1 cellular context compared by ENCODE assay signal in genomic region chr19:18021121-18021755, GRCh38.
TF ChIP-seq lines count a peak whose summit lies in the region.

No MANE protein-coding gene starts in this region.

TF ChIP-seq in SK-N-SH, 30 proteins besides CTCF, POLR2A, EP300 and RAD21 (continued from another document):
- TF ChIP-seq USF1 (IDR thresholded peaks at IDR 0.05; ENCODE audit: borderline replicate concordance, low read depth) (no peak), RXRA (IDR thresholded peaks at IDR 0.05; ENCODE audit: borderline replicate concordance, low read depth) (no peak; the same call in 1 of the 2 replicates), SMC3 (IDR thresholded peaks at IDR 0.05; ENCODE audit: low read depth, low read length) (no peak), NRF1 (IDR thresholded peaks at IDR 0.05; ENCODE audit: low read depth, low read length) (no peak), GATA2 (CRISPR knock-in tag; IDR thresholded peaks at IDR 0.05) (no peak), FOXM1 (IDR thresholded peaks at IDR 0.05; ENCODE audit: low read depth) (no peak), TCF12 (IDR thresholded peaks at IDR 0.05) (peak; percentile 36; the same call in 1 of the 2 replicates), USF2 (IDR thresholded peaks at IDR 0.05; ENCODE audit: borderline replicate concordance, low read depth, low read length) (no peak), TEAD4 (IDR thresholded peaks at IDR 0.05; ENCODE audit: borderline replicate concordance, insufficient read depth) (no peak), MXI1 (IDR thresholded peaks at IDR 0.05; ENCODE audit: low read depth, low read length) (no peak), TAF1 (IDR thresholded peaks at IDR 0.05; ENCODE audit: borderline replicate concordance, low read depth, low read length) (no peak; the same call in 1 of the 2 replicates), JUND (IDR thresholded peaks at IDR 0.05) (peak; percentile 72; the same call in 1 of the 2 replicates), RCOR1 (IDR thresholded peaks at IDR 0.05; ENCODE audit: low read length) (no peak), SIN3A (IDR thresholded peaks at IDR 0.05; ENCODE audit: borderline replicate concordance, low read depth, low read length) (no peak), PBX3 (IDR thresholded peaks at IDR 0.05) (peak; percentile 19; the same call in 1 of the 2 replicates), GABPA (IDR thresholded peaks at IDR 0.05; ENCODE audit: low read depth) (no peak), EZH2phosphoT487 (IDR thresholded peaks at IDR 0.05; ENCODE audit: borderline replicate concordance, low read depth) (no peak), POLR2AphosphoS5 (IDR thresholded peaks at IDR 0.05; ENCODE audit: low read depth, low read length) (no peak)
- TF ChIP-seq, protein P1, sequence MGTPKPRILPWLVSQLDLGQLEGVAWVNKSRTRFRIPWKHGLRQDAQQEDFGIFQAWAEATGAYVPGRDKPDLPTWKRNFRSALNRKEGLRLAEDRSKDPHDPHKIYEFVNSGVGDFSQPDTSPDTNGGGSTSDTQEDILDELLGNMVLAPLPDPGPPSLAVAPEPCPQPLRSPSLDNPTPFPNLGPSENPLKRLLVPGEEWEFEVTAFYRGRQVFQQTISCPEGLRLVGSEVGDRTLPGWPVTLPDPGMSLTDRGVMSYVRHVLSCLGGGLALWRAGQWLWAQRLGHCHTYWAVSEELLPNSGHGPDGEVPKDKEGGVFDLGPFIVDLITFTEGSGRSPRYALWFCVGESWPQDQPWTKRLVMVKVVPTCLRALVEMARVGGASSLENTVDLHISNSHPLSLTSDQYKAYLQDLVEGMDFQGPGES (IDR thresholded peaks at IDR 0.05; ENCODE audit: low read depth, low read length) = no peak
- TF ChIP-seq, protein P2, sequence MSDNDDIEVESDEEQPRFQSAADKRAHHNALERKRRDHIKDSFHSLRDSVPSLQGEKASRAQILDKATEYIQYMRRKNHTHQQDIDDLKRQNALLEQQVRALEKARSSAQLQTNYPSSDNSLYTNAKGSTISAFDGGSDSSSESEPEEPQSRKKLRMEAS (IDR thresholded peaks at IDR 0.05; ENCODE audit: low read depth) = peak; percentile 59
TF ChIP-seq in SK-N-SH: peak in this region for 8.
